Comparison of ENCODE assay signal across 32 cellular contexts in the genomic region with DNA sequence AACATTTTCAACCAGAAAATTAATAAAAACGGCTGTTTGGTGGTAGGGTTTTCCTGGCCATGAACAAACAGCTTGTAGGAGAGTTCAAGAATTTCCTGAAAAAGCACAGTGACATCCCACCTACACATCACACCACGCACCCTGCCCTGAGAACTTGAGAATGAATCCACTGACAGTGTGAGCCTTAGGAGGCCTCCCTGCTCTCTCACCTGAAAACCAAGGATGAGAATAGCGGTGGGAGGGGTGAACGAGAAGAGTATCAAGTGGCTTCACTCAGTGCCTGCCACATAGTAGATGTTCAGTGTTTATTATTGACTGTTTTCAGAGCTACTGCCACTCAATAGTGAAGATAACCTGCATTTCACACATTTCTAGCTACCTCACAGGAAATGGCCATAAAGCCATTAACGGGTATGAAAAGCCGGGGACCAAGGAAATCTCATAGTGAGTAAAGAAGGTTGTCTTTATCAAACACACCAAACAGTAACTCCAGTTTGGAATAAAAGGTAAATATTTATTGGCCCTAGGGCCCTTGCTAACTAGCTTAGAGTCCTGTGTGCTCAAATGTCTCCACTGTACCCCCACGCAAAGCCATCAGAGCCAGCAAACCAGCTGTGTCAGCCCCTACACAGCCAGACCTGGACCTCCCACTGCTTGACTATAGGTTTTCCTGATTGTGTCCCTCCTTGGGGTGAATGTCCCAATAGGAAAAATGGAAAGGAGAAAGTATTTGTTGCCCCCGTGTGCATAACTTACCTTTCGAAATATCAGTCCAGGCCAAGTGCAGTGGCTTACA.
"Had no signal": no experiment of that assay in that cellular context is flagged by ENCODE, and none has a peak within 500 bp of the region (broad histone marks: within the 10 kb centered on the region; RNA-seq: fewer than 3 reads in every experiment).

No MANE protein-coding gene starts in this region.

- H3K27me3 ChIP-seq: ovary, upper lobe of right lung had no signal

- H3K27ac ChIP-seq: epithelial cell of prostate, esophagus squamous epithelium, left ventricle myocardium inferior, neutrophil, ovary, suprapubic skin, tibial artery, upper lobe of right lung, WERI-Rb-1 had no signal

- H3K9me3 ChIP-seq: esophagus squamous epithelium, left ventricle myocardium inferior, mucosa of descending colon, neutrophil, ovary, suprapubic skin, tibial artery, upper lobe of right lung had no signal

- H3K36me3 ChIP-seq: esophagus squamous epithelium, left ventricle myocardium inferior, neutrophil, ovary, suprapubic skin, tibial artery, upper lobe of right lung, WERI-Rb-1 had no signal

- DNase-seq: activated CD4-positive, alpha-beta memory T cell treated with anti-CD3 and anti-CD28 coated beads, Interleukin-2, amount 10 ng/mL, durations not matched to agents 7 days and 5 days; activated CD4-positive, alpha-beta T cell treated with anti-CD3 and anti-CD28 coated beads for 48 hours; activated naive CD4-positive, alpha-beta T cell treated with Interleukin-2 at 50 U/mL for 16 hours; activated T-cell treated with anti-CD3 and anti-CD28 coated beads, Interleukin-2, amount 50 U/mL, for 48 hours; anterior cingulate cortex; dermis blood vessel endothelial cell; effector CD4-positive, alpha-beta T cell; esophagus squamous epithelium; foreskin melanocyte; left ventricle myocardium inferior; mucosa of descending colon; ovary; stimulated activated CD4-positive, alpha-beta T cell treated with anti-CD3 and anti-CD28 coated beads, Interleukin-15, amount 100 ng/mL, for 24 hours; stimulated activated naive CD4-positive, alpha-beta T cell; T-helper 9 cell; tibial artery; upper lobe of right lung; WERI-Rb-1 had no signal

- H3K4me3 ChIP-seq: esophagus squamous epithelium, left ventricle myocardium inferior, lung, mucosa of descending colon, ovary, smooth muscle cell, suprapubic skin, tibial artery, upper lobe of right lung had no signal

- H3K4me3 Mint-ChIP-seq: activated CD4-positive, alpha-beta memory T cell treated with anti-CD3 and anti-CD28 coated beads, Interleukin-2, amount 10 ng/mL, durations not matched to agents 7 days and 5 days; activated naive CD8-positive, alpha-beta T cell; central memory CD8-positive, alpha-beta T cell; nephron had no signal

- FAIRE-seq: bronchial epithelial cell, endometrium, islet of Langerhans, TTC549 had no signal

- ATAC-seq: activated CD4-positive, CD25-positive, alpha-beta regulatory T cell treated with anti-CD3 and anti-CD28 coated beads, Interleukin-2, amount 50 U/mL, for 24 hours; mucosa of descending colon had no signal

- H3K27ac Mint-ChIP-seq: activated CD4-positive, alpha-beta memory T cell treated with anti-CD3 and anti-CD28 coated beads, Interleukin-2, amount 10 ng/mL, durations not matched to agents 7 days and 5 days; activated naive CD8-positive, alpha-beta T cell; nephron; progenitor cell of endocrine pancreas had no signal

- H3K9me3 Mint-ChIP-seq: activated CD4-positive, alpha-beta memory T cell treated with anti-CD3 and anti-CD28 coated beads, Interleukin-2, amount 10 ng/mL, durations not matched to agents 7 days and 5 days; central memory CD8-positive, alpha-beta T cell; nephron had no signal

- H3K4me2 ChIP-seq: smooth muscle cell had no signal

- H3K4me1 ChIP-seq: esophagus squamous epithelium, suprapubic skin, tibial artery, upper lobe of right lung had no signal
